ENCODE assay signal across 19 cellular contexts in the genomic region with DNA sequence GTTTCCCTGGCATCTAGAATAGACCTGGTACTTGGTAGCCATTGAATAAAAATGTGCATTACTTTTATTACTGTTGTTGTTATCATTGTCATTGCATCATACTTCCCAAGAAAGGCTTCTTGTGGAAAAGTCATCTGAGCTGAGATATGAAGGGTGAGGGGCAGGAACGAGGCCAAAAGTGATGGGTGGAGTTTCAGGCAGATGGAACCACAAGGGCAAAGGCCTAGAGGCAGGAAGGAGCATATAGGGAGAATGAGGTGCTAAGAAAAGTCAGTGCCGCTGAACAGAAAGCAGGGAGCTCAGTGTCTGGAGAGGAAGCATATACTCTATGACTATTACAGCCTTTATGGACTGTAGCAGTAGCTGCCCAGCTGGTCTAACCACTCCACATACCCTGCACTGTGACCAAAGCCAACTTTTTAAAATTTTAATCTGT.
A peak's percentile ranks its signal among the peaks of the same experiment; 100 is the strongest.
DNase-seq lines count a peak whose midpoint lies in the region; ATAC-seq and TF ChIP-seq lines count a peak whose summit lies in the region.
"Had no signal": no experiment of that assay in that cellular context is flagged by ENCODE, and none has a peak within 500 bp of the region (broad histone marks: within the 10 kb centered on the region; RNA-seq: fewer than 3 reads in every experiment).

No MANE protein-coding gene starts in this region.

- H4K20me1 ChIP-seq in DND-41 (ENCODE audit: insufficient read depth, low read length) (no peaks in the 10 kb centered on the region), GM23338 (replicated peaks; ENCODE audit: insufficient read depth) (no peaks in the 10 kb centered on the region), mammary epithelial cell (ENCODE audit: insufficient read depth, low read length) (no peaks in the 10 kb centered on the region)
- H4K20me1 ChIP-seq: BLaER1 treated with 17β-estradiol and CSF1 and Interleukin-3, amounts not matched to agents 10 nM and 100 nM had no signal

- H3K4me1 ChIP-seq in DND-41 (ENCODE audit: insufficient read depth, low read length) (peaks cover 63% of the 10 kb centered on the region), GM23338 (ENCODE audit: insufficient read depth) (no peaks in the 10 kb centered on the region), mammary epithelial cell (ENCODE audit: insufficient read depth, low read length) (peaks cover 6% of the 10 kb centered on the region), testis (no peaks in the 10 kb centered on the region)
- H3K4me1 ChIP-seq: body of pancreas, SJCRH30 had no signal

- ATAC-seq in DND-41 (ENCODE audit: insufficient read depth, low read depth) (peak; percentile 41; the same call in 2 of the 3 replicates), GM23338 (no peak)
- ATAC-seq: body of pancreas had no signal

- peaks cover 4% of the 10 kb centered on the region for H3K27me3 Mint-ChIP-seq in GM23338 (ENCODE audit: insufficient read depth, low read depth, poor library complexity)
- H3K27me3 Mint-ChIP-seq: activated CD4-positive, alpha-beta memory T cell treated with anti-CD3 and anti-CD28 coated beads for 36 hours had no signal

- no TSS peak for BruUV-seq in mammary epithelial cell (replicated peaks; lab: Mats Ljungman, UMichigan)

- H3K27me3 ChIP-seq in DND-41 (ENCODE audit: insufficient read depth, low read length, poor library complexity) (no peaks in the 10 kb centered on the region), GM23338 (ENCODE audit: insufficient read depth) (no peaks in the 10 kb centered on the region), mammary epithelial cell (ENCODE audit: insufficient read depth, low read length) (no peaks in the 10 kb centered on the region), testis (no peaks in the 10 kb centered on the region)
- H3K27me3 ChIP-seq: BLaER1 treated with 17β-estradiol and CSF1 and Interleukin-3, amounts not matched to agents 10 nM and 100 nM; body of pancreas; SJCRH30 had no signal

- in situ Hi-C loops in mammary epithelial cell (cut with MboI; ENCODE audit: low sequenced_read_pairs in 2 of 2): loop anchor here in 1 of 2 donors (10.0 to 25.0 kb wide), 2 partner anchors 218 to 285 kb away; partner anchors contain the start of gene ARL4C

- H2AFZ ChIP-seq in DND-41 (ENCODE audit: low read depth, low read length): no peak overlapping the region
- 0 out of 2 replicates have a peak overlapping the region, but pooled peaks have one; percentile 56 for H2AFZ ChIP-seq in GM23338
- peak overlapping the region; percentile 10 for H2AFZ ChIP-seq in mammary epithelial cell (ENCODE audit: low read depth, low read length)

- no peaks in the 10 kb centered on the region for H3K4me1 Mint-ChIP-seq in GM23338
- H3K4me1 Mint-ChIP-seq: memory B cell had no signal

- intact Hi-C loops in mammary epithelial cell (cut with micrococcal nuclease): no loop called here
- intact Hi-C loops in testis (cut with DNase I; ENCODE audit: low total_unique reads): no loop called here

- H3K27ac ChIP-seq in DND-41 (ENCODE audit: low read length) (peak overlapping the region; percentile 36), GM23338 (ENCODE audit: low read depth) (no peak overlapping the region), mammary epithelial cell (ENCODE audit: insufficient read depth, low read depth, low read length) (no peak overlapping the region), testis (no peak overlapping the region)
- H3K27ac ChIP-seq: BLaER1 treated with 17β-estradiol and CSF1 and Interleukin-3, amounts not matched to agents 10 nM and 100 nM; body of pancreas; dorsolateral prefrontal cortex; SJCRH30 had no signal

- H3K36me3 ChIP-seq in DND-41 (ENCODE audit: insufficient read depth, low read length) (no peaks in the 10 kb centered on the region), GM23338 (ENCODE audit: insufficient read depth) (no peaks in the 10 kb centered on the region), mammary epithelial cell (ENCODE audit: insufficient read depth, low read length) (no peaks in the 10 kb centered on the region), testis (ENCODE audit: low read depth, missing control alignments) (no peaks in the 10 kb centered on the region)
- H3K36me3 ChIP-seq: BLaER1 treated with 17β-estradiol and CSF1 and Interleukin-3, amounts not matched to agents 10 nM and 100 nM; SJCRH30 had no signal

- dilution Hi-C loops in mammary epithelial cell (cut with HindIII; ENCODE audit: low sequenced_read_pairs): no loop called here

- no peak overlapping the region for H3K4me3 ChIP-seq in DND-41 (ENCODE audit: low read depth in 1 of 2, low read length in 2 of 2)
- H3K4me3 ChIP-seq in GM23338: no peak overlapping the region
- no peak overlapping the region for H3K4me3 ChIP-seq in mammary epithelial cell (replicated peaks in 1 of 3; ENCODE audit: insufficient read depth in 1 of 3, low read depth in 2 of 3, low read length in 3 of 3)
- no peak overlapping the region for H3K4me3 ChIP-seq in testis
- H3K4me3 ChIP-seq: BLaER1 treated with 17β-estradiol and CSF1 and Interleukin-3, amounts not matched to agents 10 nM and 100 nM; body of pancreas; dorsolateral prefrontal cortex; SJCRH30 had no signal

- H3K79me2 ChIP-seq in DND-41 (ENCODE audit: insufficient read depth, low read length): no peaks in the 10 kb centered on the region
- no peaks in the 10 kb centered on the region for H3K79me2 ChIP-seq in GM23338 (replicated peaks; ENCODE audit: insufficient read depth)
- H3K79me2 ChIP-seq in mammary epithelial cell (ENCODE audit: insufficient read depth, low read length): no peaks in the 10 kb centered on the region

- WGBS in mammary epithelial cell (ENCODE audit: low coverage, missing lambda C conversion rate): 89% methylated on average over 2 of the region's 2 CpGs
- WGBS in testis, 2 donors: 76% methylated on average over 2 of the region's 2 CpGs

- no peak overlapping the region for H3K9ac ChIP-seq in DND-41 (ENCODE audit: low read depth, low read length)
- no peak overlapping the region for H3K9ac ChIP-seq in mammary epithelial cell (ENCODE audit: insufficient read depth, low read length)
- H3K9ac ChIP-seq: BLaER1 treated with 17β-estradiol and CSF1 and Interleukin-3, amounts not matched to agents 10 nM and 100 nM had no signal

- CTCF ChIA-PET in mammary epithelial cell (lab: Charles Lee; ENCODE audit: low non-redundant PET): interaction anchor here (0.6 kb wide), 1 partner anchor 28 kb away, joined by 12 read pairs; no protein-coding TSS in a partner anchor

- no peak overlapping the region for H3K27ac Mint-ChIP-seq in GM23338
- H3K27ac Mint-ChIP-seq: activated CD4-positive, alpha-beta memory T cell treated with anti-CD3 and anti-CD28 coated beads for 36 hours; memory B cell had no signal

- no peak overlapping the region for H3K4me3 Mint-ChIP-seq in GM23338
- H3K4me3 Mint-ChIP-seq: activated CD4-positive, alpha-beta memory T cell treated with anti-CD3 and anti-CD28 coated beads for 36 hours; memory B cell had no signal

- TF ChIP-seq CTCF in DND-41 (IDR thresholded peaks at IDR 0.05; ENCODE audit: borderline replicate concordance, extremely low read depth, low read length, poor library complexity, severe bottlenecking) (no peak), GM23338 (conservative IDR thresholded peaks at IDR 0.05; ENCODE audit: low read depth in 2 of 2) (no peak), mammary epithelial cell (conservative IDR thresholded peaks at IDR 0.05 in 1 of 2, IDR thresholded peaks at IDR 0.05 in 1 of 2; ENCODE audit: extremely low read depth in 1 of 2, insufficient read depth in 1 of 2, low read depth in 1 of 2, low read length in 2 of 2) (no peak), testis (IDR thresholded peaks at IDR 0.05) (no peak)

- no peaks in the 10 kb centered on the region for H3K9me2 ChIP-seq in GM23338 (ENCODE audit: insufficient read depth)

- DNase-seq in DND-41: peak; percentile 52
- no peak for DNase-seq in GM23338 (ENCODE audit: low spot score)
- DNase-seq in mammary epithelial cell: peak; percentile 20
- peak; percentile 58 for DNase-seq in iris pigment epithelial cell (ENCODE audit: low read depth)
- DNase-seq in DMS 273 (lab: John Stamatoyannopoulos, UW; ENCODE audit: unreplicated experiment): no peak
- DNase-seq in testis: no peak
- DNase-seq in SHP77 treated with DMSO at 0.1 percent for 48 hours (lab: John Stamatoyannopoulos, UW): no peak
- DNase-seq: activated CD4-positive, alpha-beta memory T cell treated with anti-CD3 and anti-CD28 coated beads for 36 hours; activated gamma-delta T cell; body of pancreas; DMS 273 treated with DMSO at 0.1 percent for 48 hours; dorsolateral prefrontal cortex; foreskin melanocyte; Kasumi-1; NCI-H1436 treated with DMSO at 0.1 percent for 48 hours; NCI-H345; SJCRH30 had no signal

- H3K4me2 ChIP-seq in DND-41 (ENCODE audit: insufficient read depth, low read length) (no peak overlapping the region), GM23338 (no peak overlapping the region), mammary epithelial cell (ENCODE audit: insufficient read depth, low read depth, low read length) (no peak overlapping the region)
- H3K4me2 ChIP-seq: BLaER1 treated with 17β-estradiol and CSF1 and Interleukin-3, amounts not matched to agents 10 nM and 100 nM had no signal

- no peak for TF ChIP-seq POLR2A in testis (IDR thresholded peaks at IDR 0.05)

- H3K36me3 Mint-ChIP-seq in GM23338 (ENCODE audit: low read depth): no peaks in the 10 kb centered on the region
- H3K36me3 Mint-ChIP-seq: activated CD4-positive, alpha-beta memory T cell treated with anti-CD3 and anti-CD28 coated beads for 36 hours; memory B cell had no signal

- H3K9me3 Mint-ChIP-seq in GM23338: no peaks in the 10 kb centered on the region
- H3K9me3 Mint-ChIP-seq: activated CD4-positive, alpha-beta memory T cell treated with anti-CD3 and anti-CD28 coated beads for 36 hours; memory B cell had no signal

- no peaks in the 10 kb centered on the region for H3F3A ChIP-seq in GM23338 (replicated peaks; ENCODE audit: low read depth)

- no peaks in the 10 kb centered on the region for H3K9me3 ChIP-seq in DND-41 (ENCODE audit: insufficient read depth, low read length, severe bottlenecking)
- no peaks in the 10 kb centered on the region for H3K9me3 ChIP-seq in mammary epithelial cell (replicated peaks; ENCODE audit: insufficient read depth, low read length)
- no peaks in the 10 kb centered on the region for H3K9me3 ChIP-seq in testis
- H3K9me3 ChIP-seq: body of pancreas had no signal

TF ChIP-seq in GM23338, 12 proteins besides CTCF, POLR2A, EP300 and RAD21 (continues in another document):
- TF ChIP-seq CREB1 (CRISPR knock-in tag; IDR thresholded peaks at IDR 0.05; ENCODE audit: low read depth) (no peak), JUNB (IDR thresholded peaks at IDR 0.05; ENCODE audit: unreplicated experiment) (no peak), POLR2AphosphoS5 (IDR thresholded peaks at IDR 0.05; ENCODE audit: low read depth) (no peak)

Comparison
In these comparisons a context has a peak if more than half of its experiments do, and no peak if none do; other contexts are left out.
1. DNase-seq: peak in DND-41 (single experiment), mammary epithelial cell (single experiment) and iris pigment epithelial cell (single experiment); none in GM23338 (single experiment), DMS 273 (single experiment), testis (single experiment) and SHP77 treated with DMSO at 0.1 percent for 48 hours (single experiment).